8 cellular contexts compared by ENCODE assay signal in the genomic region with DNA sequence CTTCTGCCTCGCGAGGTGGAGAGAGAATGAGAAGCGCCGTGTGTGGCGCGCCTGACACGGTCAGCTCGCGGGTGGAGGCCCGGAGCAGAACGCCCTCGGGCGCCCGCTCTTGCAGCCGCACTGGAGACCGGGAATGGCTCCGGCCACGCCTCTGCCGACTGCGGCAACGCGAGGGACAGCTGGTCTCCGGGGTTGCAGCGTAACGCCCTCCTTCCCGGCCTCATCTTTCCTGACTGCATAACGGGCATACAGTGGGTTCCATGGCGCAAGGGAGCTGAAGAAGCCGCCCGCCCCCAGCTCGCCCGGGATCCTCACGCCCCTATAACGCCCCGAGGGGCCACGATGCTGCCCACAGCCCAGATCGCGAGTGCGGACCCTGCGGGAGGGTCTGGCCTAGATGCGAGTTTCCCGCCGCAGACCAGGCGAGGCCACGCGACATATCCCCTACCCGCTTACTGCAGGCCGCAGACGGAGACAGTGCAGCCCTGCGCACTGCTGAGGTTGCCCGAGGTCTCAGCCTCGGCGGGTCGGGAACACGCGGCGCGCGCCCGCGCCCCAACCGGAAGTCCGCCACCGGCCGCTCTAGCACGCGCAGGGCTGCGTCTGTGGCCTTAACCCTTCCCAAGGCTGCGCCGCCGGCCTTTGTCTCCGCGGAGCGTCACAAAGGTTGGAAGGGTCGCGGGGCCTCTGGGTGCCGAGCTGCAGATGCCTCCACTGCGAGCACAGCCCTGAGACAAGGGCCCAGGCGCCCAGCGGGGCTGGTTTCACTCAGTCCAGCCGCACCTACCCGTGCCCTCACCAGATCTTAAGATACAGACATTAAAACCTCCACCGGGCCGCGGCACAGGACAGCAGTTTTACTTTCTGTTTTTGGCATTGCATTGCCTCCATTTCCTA.
DNase-seq lines count a peak whose midpoint lies in the region; ATAC-seq lines count a peak whose summit lies in the region.

No MANE protein-coding gene starts in this region.

- DNase-seq in AG08395 (ENCODE audit: low spot score) (peak; percentile 90), NCI-H2227 (lab: John Stamatoyannopoulos, UW; ENCODE audit: unreplicated experiment) (peak; percentile 97), islet precursor cell (peak; percentile 95)
- peak; percentile 77 for DNase-seq in activated CD4-positive, CD25-positive, alpha-beta regulatory T cell treated with anti-CD3 and anti-CD28 coated beads, Interleukin-2, amount 50 U/mL, for 16 hours (ENCODE audit: low read depth, low spot score)
- DNase-seq in central memory CD4-positive, alpha-beta T cell: peak; percentile 82
- DNase-seq in stimulated activated CD4-positive, alpha-beta T cell treated with anti-CD3 and anti-CD28 coated beads, Interleukin-12 subunit alpha, Interleukin-12 subunit beta, amount 100 ng/mL, for 4 hours: peak; percentile 87

- ATAC-seq in GM18870 (IDR thresholded peaks at IDR 0.05; ENCODE audit: unreplicated experiment) (peak; percentile 57), HG03108 (IDR thresholded peaks at IDR 0.05; ENCODE audit: unreplicated experiment) (peak; percentile 79)

Comparison
In these comparisons a context has a peak if more than half of its experiments do, and no peak if none do; other contexts are left out.
1. Peak in every context shown above with its lines: DNase-seq and ATAC-seq.